8 cellular contexts compared by ENCODE assay signal in genomic region chr5:55533806-55534435, GRCh38. TPM values are rescaled to one million over a fixed set of nuclear protein-coding genes. Genes with fewer than 3 reads are reported as not detected.
A peak's percentile ranks its signal among the peaks of the same experiment; 100 is the strongest.
DNase-seq lines count a peak whose midpoint lies in the region; TF ChIP-seq lines count a peak whose summit lies in the region.

No MANE protein-coding gene starts in this region.

- H3K18ac ChIP-seq in H9 (ENCODE audit: insufficient read length, low read depth, low read length), result no peak overlapping the region

- H3K9ac ChIP-seq in H9 (ENCODE audit: extremely low read depth, insufficient read length, low read length), result peak overlapping the region; percentile 67

- no peak overlapping the region for H4K91ac ChIP-seq in H9 (ENCODE audit: insufficient read length, low read depth, low read length)

- H3K4me1 ChIP-seq in H9 (ENCODE audit: insufficient read depth, low read length), result no peaks in the 10 kb centered on the region; the same call in 1 of the 2 replicates
- H3K4me1 ChIP-seq in ovary (ENCODE audit: insufficient read depth), result peaks cover 5% of the 10 kb centered on the region

- POLR2A ChIA-PET in activated CD4-positive, alpha-beta T cell treated with anti-CD3 and anti-CD28 coated beads, Interleukin-2, amount 10 ng/mL, durations not matched to agents 7 days and 5 days (lab: Charles Lee), result interaction anchor here (0.6 kb wide), 2 partner anchors 164 to 1345 kb away, joined by 3 to 4 read pairs; no protein-coding TSS in a partner anchor

- H3K4ac ChIP-seq in H9 (ENCODE audit: low read depth, low read length), result no peak overlapping the region

- no peaks in the 10 kb centered on the region for H3K9me3 ChIP-seq in H9 (ENCODE audit: control insufficient read depth, low read depth, low read length)
- no peaks in the 10 kb centered on the region for H3K9me3 ChIP-seq in ovary

- H3K23ac ChIP-seq in H9 (ENCODE audit: insufficient read length, low read depth, low read length), result no peak overlapping the region

- peaks cover 13% of the 10 kb centered on the region; the same call in 1 of the 2 replicates for H3K79me2 ChIP-seq in H9 (ENCODE audit: insufficient read depth, low read length)

- no peak overlapping the region for H2BK20ac ChIP-seq in H9 (ENCODE audit: low read depth, low read length, poor library complexity, severe bottlenecking)

- H2BK5ac ChIP-seq in H9 (ENCODE audit: insufficient read length, low read length), result no peak overlapping the region

- H3K36me3 ChIP-seq in ovary, result no peaks in the 10 kb centered on the region

- H3K4me3 ChIP-seq in ovary, result peak overlapping the region; percentile 82

- TF ChIP-seq EP300 in ovary (IDR thresholded peaks at IDR 0.05), result no peak

- H3K9me3 Mint-ChIP-seq in activated CD4-positive, alpha-beta T cell treated with anti-CD3 and anti-CD28 coated beads, Interleukin-2, amount 10 ng/mL, durations not matched to agents 7 days and 5 days, result no peaks in the 10 kb centered on the region
- H3K9me3 Mint-ChIP-seq in H9, result no peaks in the 10 kb centered on the region
- H3K9me3 Mint-ChIP-seq in activated T-helper 1 cell treated with anti-CD3 and anti-CD28 coated beads, Interleukin-12 subunit alpha, Interleukin-12 subunit beta, Interleukin-2, Interleukin-4 antibody, amounts not matched to agents 30 ng/mL and 10 ng/mL and 1 ng/mL, durations not matched to agents 14 hours and 24 hours and 36 hours, result no peaks in the 10 kb centered on the region

- H4K20me1 ChIP-seq in H9 (ENCODE audit: control insufficient read depth, insufficient read depth, insufficient read length), result peaks cover 3% of the 10 kb centered on the region

- no peak overlapping the region for H4K8ac ChIP-seq in H9 (replicated peaks; ENCODE audit: insufficient read length, low read depth, low read length)

- no peak overlapping the region for H3K27ac ChIP-seq in H9 (ENCODE audit: insufficient read length, low read depth, low read length)
- H3K27ac ChIP-seq in ovary, result peak overlapping the region; percentile 95 to 97

- intact Hi-C loops in activated T-helper 1 cell treated with anti-CD3 and anti-CD28 coated beads, Interleukin-12 subunit alpha, Interleukin-12 subunit beta, Interleukin-2, Interleukin-4 antibody, amounts not matched to agents 30 ng/mL and 10 ng/mL and 1 ng/mL, durations not matched to agents 14 hours and 24 hours and 36 hours (cut with micrococcal nuclease), result loop anchor here (1.0 to 5.0 kb wide), 10 partner anchors 9 to 361 kb away; partner anchors contain the start of genes CDC20B, DHX29 and MTREX
- intact Hi-C loops in ovary (cut with DNase I), result loop anchor here in 1 of 4 donors (10.0 kb wide), 1 partner anchor 109 kb away; no protein-coding TSS in a partner anchor

- H3K56ac ChIP-seq in H9 (ENCODE audit: insufficient read length, low read depth, low read length), result no peak overlapping the region

- H3K79me1 ChIP-seq in H9 (ENCODE audit: insufficient read depth, low read depth, low read length, poor library complexity, severe bottlenecking), result no peaks in the 10 kb centered on the region

- H2BK15ac ChIP-seq in H9 (ENCODE audit: low read depth, low read length), result no peak overlapping the region

- CTCF ChIA-PET in activated CD4-positive, alpha-beta T cell treated with anti-CD3 and anti-CD28 coated beads, Interleukin-2, amount 10 ng/mL, durations not matched to agents 7 days and 5 days (lab: Charles Lee), result no interaction called here

- peaks cover 48% of the 10 kb centered on the region for H3K4me1 Mint-ChIP-seq in activated CD4-positive, alpha-beta T cell treated with anti-CD3 and anti-CD28 coated beads, Interleukin-2, amount 10 ng/mL, durations not matched to agents 7 days and 5 days
- H3K4me1 Mint-ChIP-seq in H9, result peaks cover 51 to 54% of the 10 kb centered on the region in 2 experiments
- peaks cover 55% of the 10 kb centered on the region for H3K4me1 Mint-ChIP-seq in activated T-helper 1 cell treated with anti-CD3 and anti-CD28 coated beads, Interleukin-12 subunit alpha, Interleukin-12 subunit beta, Interleukin-2, Interleukin-4 antibody, amounts not matched to agents 30 ng/mL and 10 ng/mL and 1 ng/mL, durations not matched to agents 14 hours and 24 hours and 36 hours (ENCODE audit: low read depth)

- H3K4me2 ChIP-seq in H9 (ENCODE audit: insufficient read depth, insufficient read length, low read length), result peak overlapping the region; percentile 94

- no peak overlapping the region for H2BK120ac ChIP-seq in H9 (ENCODE audit: low read depth, low read length, poor library complexity, severe bottlenecking)

- WGBS in H9 (ENCODE audit: extremely low coverage, insufficient read length, low lambda C conversion rate), result no CpG with 5 or more reads among the region's 22 CpGs
- WGBS in ovary, 3 donors, result 1% methylated on average over 9 to 22 of the region's 22 CpGs

- no peak overlapping the region for H2AK5ac ChIP-seq in H9 (ENCODE audit: insufficient read length, low read length)

- H3K27ac Mint-ChIP-seq in activated CD4-positive, alpha-beta T cell treated with anti-CD3 and anti-CD28 coated beads, Interleukin-2, amount 10 ng/mL, durations not matched to agents 7 days and 5 days, result peak overlapping the region; percentile 88
- no peak overlapping the region; a peak in 4 of 7 replicates for H3K27ac Mint-ChIP-seq in H9
- H3K27ac Mint-ChIP-seq in activated T-helper 1 cell treated with anti-CD3 and anti-CD28 coated beads, Interleukin-12 subunit alpha, Interleukin-12 subunit beta, Interleukin-2, Interleukin-4 antibody, amounts not matched to agents 30 ng/mL and 10 ng/mL and 1 ng/mL, durations not matched to agents 14 hours and 24 hours and 36 hours, result peak overlapping the region; percentile 83

- no peak for TF ChIP-seq POLR2A in ovary (IDR thresholded peaks at IDR 0.05)

- peaks cover 9% of the 10 kb centered on the region for H3K23me2 ChIP-seq in H9 (ENCODE audit: insufficient read length, low read depth, low read length, poor library complexity, severe bottlenecking)

- H3K36me3 Mint-ChIP-seq in activated CD4-positive, alpha-beta T cell treated with anti-CD3 and anti-CD28 coated beads, Interleukin-2, amount 10 ng/mL, durations not matched to agents 7 days and 5 days (ENCODE audit: low read depth), result peaks cover 11% of the 10 kb centered on the region
- H3K36me3 Mint-ChIP-seq in H9 (ENCODE audit: insufficient read depth in 1 of 3, low read depth in 3 of 3), result peaks cover 0 to 22% (median 19%) of the 10 kb centered on the region in 3 experiments; a peak in 4 of 7 replicates
- H3K36me3 Mint-ChIP-seq in activated T-helper 1 cell treated with anti-CD3 and anti-CD28 coated beads, Interleukin-12 subunit alpha, Interleukin-12 subunit beta, Interleukin-2, Interleukin-4 antibody, amounts not matched to agents 30 ng/mL and 10 ng/mL and 1 ng/mL, durations not matched to agents 14 hours and 24 hours and 36 hours (ENCODE audit: low read depth), result peaks cover 15% of the 10 kb centered on the region

- H3T11ph ChIP-seq in H9 (ENCODE audit: low read length), result no peak overlapping the region

- H2BK12ac ChIP-seq in H9 (ENCODE audit: insufficient read length, low read depth, low read length), result no peak overlapping the region

- H3K27me3 Mint-ChIP-seq in activated CD4-positive, alpha-beta T cell treated with anti-CD3 and anti-CD28 coated beads, Interleukin-2, amount 10 ng/mL, durations not matched to agents 7 days and 5 days, result no peaks in the 10 kb centered on the region
- H3K27me3 Mint-ChIP-seq in H9 (ENCODE audit: low read depth), result no peaks in the 10 kb centered on the region
- H3K27me3 Mint-ChIP-seq in activated T-helper 1 cell treated with anti-CD3 and anti-CD28 coated beads, Interleukin-12 subunit alpha, Interleukin-12 subunit beta, Interleukin-2, Interleukin-4 antibody, amounts not matched to agents 30 ng/mL and 10 ng/mL and 1 ng/mL, durations not matched to agents 14 hours and 24 hours and 36 hours (ENCODE audit: insufficient read depth), result peaks cover 4% of the 10 kb centered on the region

- H2AFZ ChIP-seq in H9 (ENCODE audit: low read length), result no peak overlapping the region

- H3K27me3 ChIP-seq in H9 (ENCODE audit: insufficient read depth, low read length), result no peaks in the 10 kb centered on the region
- H3K27me3 ChIP-seq in ovary, result no peaks in the 10 kb centered on the region

- TF ChIP-seq CTCF in H9 (conservative IDR thresholded peaks at IDR 0.05) (no peak), ovary (IDR thresholded peaks at IDR 0.05) (no peak)

- peak overlapping the region; percentile 23; the same call in 1 of the 2 replicates for H3K14ac ChIP-seq in H9 (ENCODE audit: insufficient read depth, low read length)

- H3K4me3 Mint-ChIP-seq in activated CD4-positive, alpha-beta T cell treated with anti-CD3 and anti-CD28 coated beads, Interleukin-2, amount 10 ng/mL, durations not matched to agents 7 days and 5 days, result peak overlapping the region; percentile 91
- H3K4me3 Mint-ChIP-seq in H9, result peak overlapping the region; percentile 88
- peak overlapping the region; percentile 91 for H3K4me3 Mint-ChIP-seq in activated T-helper 1 cell treated with anti-CD3 and anti-CD28 coated beads, Interleukin-12 subunit alpha, Interleukin-12 subunit beta, Interleukin-2, Interleukin-4 antibody, amounts not matched to agents 30 ng/mL and 10 ng/mL and 1 ng/mL, durations not matched to agents 14 hours and 24 hours and 36 hours

- H4K5ac ChIP-seq in H9 (ENCODE audit: insufficient read length, low read depth, low read length), result no peak overlapping the region

- no peak for DNase-seq in activated CD4-positive, alpha-beta T cell treated with anti-CD3 and anti-CD28 coated beads, Interleukin-2, amount 10 ng/mL, durations not matched to agents 7 days and 5 days
- no peak for DNase-seq in activated CD4-positive, alpha-beta T cell treated with anti-CD3 and anti-CD28 coated beads, Interleukin-2, amount 50 U/mL, for 4 hours
- DNase-seq in H9 (peak; percentile 56), Kasumi-1 (lab: John Stamatoyannopoulos, UW) (peak; percentile 33 to 60), globus pallidus (ENCODE audit: low spot score) (peak; percentile 35), ovary (peak in 1 of 5 donors; percentile 18)
- DNase-seq in activated T-helper 1 cell treated with anti-CD3 and anti-CD28 coated beads, Interleukin-12 subunit alpha, Interleukin-12 subunit beta, Interleukin-2, Interleukin-4 antibody, amounts not matched to agents 30 ng/mL and 10 ng/mL and 1 ng/mL, durations not matched to agents 14 hours and 24 hours and 36 hours (ENCODE audit: low spot score), result no peak
- no peak for DNase-seq in stimulated activated CD4-positive, alpha-beta T cell treated with anti-CD3 and anti-CD28 coated beads, Interleukin-4, amount 100 ng/mL, for 24 hours

RNA-seq across cellular contexts. Expression of gene PLPP1, which starts 0.8 kb away (rescaled TPM):
- 10 to 100 TPM; 15.3 to 18.3 TPM for total RNA-seq in activated CD4-positive, alpha-beta T cell treated with anti-CD3 and anti-CD28 coated beads, Interleukin-2, amount 10 ng/mL, durations not matched to agents 7 days and 5 days
- 80.7 and 85.9 TPM in 2 replicates for total RNA-seq in H9 (2021)
- total RNA-seq in activated T-helper 1 cell treated with anti-CD3 and anti-CD28 coated beads, Interleukin-12 subunit alpha, Interleukin-12 subunit beta, Interleukin-2, Interleukin-4 antibody, amounts not matched to agents 30 ng/mL and 10 ng/mL and 1 ng/mL, durations not matched to agents 14 hours and 24 hours and 36 hours, result 25.8 and 27.5 TPM in 2 replicates
- total RNA-seq in ovary, result 100 to 1,000 TPM in 1 of 7 donors, 10 to 100 TPM in 6; 13.5 to 136 (median 33.5) TPM
- 100 to 1,000 TPM in 1 of 2 donors, 10 to 100 TPM in 1; 48.9 to 133 TPM for polyA plus RNA-seq in ovary

Comparison
In these comparisons a context has a peak if more than half of its experiments do, and no peak if none do; other contexts are left out.
1. DNase-seq: peak in H9 (single experiment), Kasumi-1 (2 of 2) and globus pallidus (single experiment); none in activated CD4-positive, alpha-beta T cell treated with anti-CD3 and anti-CD28 coated beads, Interleukin-2, amount 10 ng/mL, durations not matched to agents 7 days and 5 days (single experiment), activated CD4-positive, alpha-beta T cell treated with anti-CD3 and anti-CD28 coated beads, Interleukin-2, amount 50 U/mL, for 4 hours (0 of 2), activated T-helper 1 cell treated with anti-CD3 and anti-CD28 coated beads, Interleukin-12 subunit alpha, Interleukin-12 subunit beta, Interleukin-2, Interleukin-4 antibody, amounts not matched to agents 30 ng/mL and 10 ng/mL and 1 ng/mL, durations not matched to agents 14 hours and 24 hours and 36 hours (single experiment) and stimulated activated CD4-positive, alpha-beta T cell treated with anti-CD3 and anti-CD28 coated beads, Interleukin-4, amount 100 ng/mL, for 24 hours (single experiment).
2. H3K27ac Mint-ChIP-seq: peak in activated CD4-positive, alpha-beta T cell treated with anti-CD3 and anti-CD28 coated beads, Interleukin-2, amount 10 ng/mL, durations not matched to agents 7 days and 5 days (single experiment) and activated T-helper 1 cell treated with anti-CD3 and anti-CD28 coated beads, Interleukin-12 subunit alpha, Interleukin-12 subunit beta, Interleukin-2, Interleukin-4 antibody, amounts not matched to agents 30 ng/mL and 10 ng/mL and 1 ng/mL, durations not matched to agents 14 hours and 24 hours and 36 hours (single experiment); none in H9 (0 of 3).
3. Peak in every context shown above with its lines, with median percentiles within 50 percentile points of each other: H3K4me3 Mint-ChIP-seq.